In genomic region chr1:86082183-86082582, GRCh38 we compare ENCODE assay signal across 12 cellular contexts.
DNase-seq lines count a peak whose midpoint lies in the region; ATAC-seq and TF ChIP-seq lines count a peak whose summit lies in the region.
"Had no signal": no experiment of that assay in that cellular context is flagged by ENCODE, and none has a peak within 500 bp of the region (broad histone marks: within the 10 kb centered on the region; RNA-seq: fewer than 3 reads in every experiment).

No MANE protein-coding gene starts in this region.

- H3K27me3 ChIP-seq in effector memory CD4-positive, alpha-beta T cell (replicated peaks; ENCODE audit: control insufficient read depth, insufficient read depth, low read length, poor library complexity, severe bottlenecking) = no peaks in the 10 kb centered on the region
- no peaks in the 10 kb centered on the region for H3K27me3 ChIP-seq in Karpas-422 (ENCODE audit: low read length)
- H3K27me3 ChIP-seq: adrenal gland, SJSA1 had no signal

- no peak overlapping the region for H2AFZ ChIP-seq in Karpas-422 (ENCODE audit: low read length)

- H3K9me3 ChIP-seq in effector memory CD4-positive, alpha-beta T cell (ENCODE audit: control insufficient read depth, low read length) = no peaks in the 10 kb centered on the region
- no peaks in the 10 kb centered on the region for H3K9me3 ChIP-seq in Karpas-422 (ENCODE audit: low read length)
- H3K9me3 ChIP-seq: adrenal gland, SJSA1, thoracic aorta had no signal

- H3K4me2 ChIP-seq in Karpas-422 (ENCODE audit: low read depth, low read length, poor library complexity, severe bottlenecking) = no peak overlapping the region

- H3K36me3 ChIP-seq in effector memory CD4-positive, alpha-beta T cell (ENCODE audit: control insufficient read depth, insufficient read depth, low read length) = no peaks in the 10 kb centered on the region
- H3K36me3 ChIP-seq in Karpas-422 (ENCODE audit: insufficient read depth, low read length) = no peaks in the 10 kb centered on the region
- H3K36me3 ChIP-seq: adrenal gland, SJSA1, thoracic aorta had no signal

- H3K4me3 ChIP-seq in epithelial cell of esophagus (ENCODE audit: low read length) (no peak overlapping the region), Karpas-422 (ENCODE audit: low read length) (no peak overlapping the region)
- no peak overlapping the region for H3K4me3 ChIP-seq in effector memory CD4-positive, alpha-beta T cell (ENCODE audit: insufficient read depth, low read depth, low read length, poor library complexity, severe bottlenecking)
- H3K4me3 ChIP-seq: adrenal gland, SJSA1, thoracic aorta had no signal

- H3K9ac ChIP-seq in Karpas-422 (ENCODE audit: low read length) = no peak overlapping the region

- H3K4me1 ChIP-seq in effector memory CD4-positive, alpha-beta T cell (ENCODE audit: control insufficient read depth, insufficient read depth, low read length, poor library complexity, severe bottlenecking) = no peaks in the 10 kb centered on the region
- no peaks in the 10 kb centered on the region for H3K4me1 ChIP-seq in Karpas-422 (ENCODE audit: low read length)
- H3K4me1 ChIP-seq: adrenal gland, SJSA1 had no signal

- H3K27ac ChIP-seq in C4-2B = no peak overlapping the region
- no peak overlapping the region for H3K27ac ChIP-seq in effector memory CD4-positive, alpha-beta T cell (ENCODE audit: insufficient read depth, low read length, poor library complexity, severe bottlenecking)
- H3K27ac ChIP-seq in Karpas-422 (ENCODE audit: low read length) = no peak overlapping the region
- H3K27ac ChIP-seq: adrenal gland, SJSA1, thoracic aorta had no signal

- DNase-seq in NAMALWA (ENCODE audit: low spot score) (peak; percentile 26), epithelial cell of esophagus (ENCODE audit: low read depth) (peak; percentile 30), Karpas-422 (no peak)
- no peak for DNase-seq in effector memory CD4-positive, alpha-beta T cell
- DNase-seq in activated naive CD4-positive, alpha-beta T cell treated with Interleukin-2 at 50 U/mL for 16 hours = no peak
- DNase-seq: adrenal gland; CD4-positive, alpha-beta memory T cell had no signal

- no peaks in the 10 kb centered on the region for H3K9me2 ChIP-seq in Karpas-422 (replicated peaks; ENCODE audit: insufficient read depth, low read length)

- no peaks in the 10 kb centered on the region for H3K79me2 ChIP-seq in Karpas-422 (ENCODE audit: low read length)

- ATAC-seq in GM21367 (IDR thresholded peaks at IDR 0.05; ENCODE audit: unreplicated experiment) = peak; percentile 63
- ATAC-seq in HG02885 (IDR thresholded peaks at IDR 0.05; ENCODE audit: poor library complexity, unreplicated experiment) = no peak

- H4K20me1 ChIP-seq in Karpas-422 (ENCODE audit: insufficient read depth, low read depth, low read length) = no peaks in the 10 kb centered on the region

- peak; percentile 29 for TF ChIP-seq CTCF in C4-2B (conservative IDR thresholded peaks at IDR 0.05)
- TF ChIP-seq CTCF in epithelial cell of esophagus (IDR thresholded peaks at IDR 0.05; ENCODE audit: insufficient read depth, low read depth, low read length, missing control alignments) = peak; percentile 42

Comparison
In these comparisons a context has a peak if more than half of its experiments do, and no peak if none do; other contexts are left out.
1. DNase-seq: peak in NAMALWA (single experiment) and epithelial cell of esophagus (single experiment); none in effector memory CD4-positive, alpha-beta T cell (0 of 3), Karpas-422 (single experiment) and activated naive CD4-positive, alpha-beta T cell treated with Interleukin-2 at 50 U/mL for 16 hours (single experiment).